9 cellular contexts compared by ENCODE assay signal in genomic region chr7:55309040-55309991, GRCh38.
DNase-seq lines count a peak whose midpoint lies in the region; ATAC-seq and TF ChIP-seq lines count a peak whose summit lies in the region.
"Had no signal": no experiment of that assay in that cellular context is flagged by ENCODE, and none has a peak within 500 bp of the region (broad histone marks: within the 10 kb centered on the region; RNA-seq: fewer than 3 reads in every experiment).

No MANE protein-coding gene starts in this region.

- H3K4me3 Mint-ChIP-seq in activated naive CD8-positive, alpha-beta T cell = no peak overlapping the region

- TF ChIP-seq CTCF in GM12873 (IDR thresholded peaks at IDR 0.05; ENCODE audit: insufficient read depth, low read depth, low read length, missing control alignments) (peak; percentile 4), foreskin fibroblast (IDR thresholded peaks at IDR 0.05; ENCODE audit: low read depth, low read length) (no peak)

- peaks cover 12% of the 10 kb centered on the region for H3K4me1 Mint-ChIP-seq in activated naive CD8-positive, alpha-beta T cell (ENCODE audit: low read depth)

- DNase-seq in NOMO-1 treated with DMSO at 0.1 percent for 48 hours (lab: John Stamatoyannopoulos, UW; ENCODE audit: unreplicated experiment) = peak; percentile 34
- peak; percentile 5 to 52 for DNase-seq in stimulated activated CD8-positive, alpha-beta memory T cell treated with anti-CD3 and anti-CD28 coated beads, Interleukin-4, amount 100 ng/mL, for 4 hours (ENCODE audit: low read depth in 2 of 2, low spot score in 1 of 2)
- DNase-seq in KG1 (lab: John Stamatoyannopoulos, UW) = no peak
- no peak for DNase-seq in NCI-H146 treated with DMSO at 0.1 percent for 48 hours (lab: John Stamatoyannopoulos, UW; ENCODE audit: unreplicated experiment)
- no peak for DNase-seq in foreskin fibroblast

- H3K9me3 Mint-ChIP-seq in activated naive CD8-positive, alpha-beta T cell (ENCODE audit: low read depth) = no peaks in the 10 kb centered on the region

- peak; percentile 88 for ATAC-seq in GM21723 (IDR thresholded peaks at IDR 0.05; ENCODE audit: unreplicated experiment)

- H3K27me3 Mint-ChIP-seq in activated naive CD8-positive, alpha-beta T cell = no peaks in the 10 kb centered on the region

- no peaks in the 10 kb centered on the region for H3K36me3 Mint-ChIP-seq in activated naive CD8-positive, alpha-beta T cell

- H3K4me3 ChIP-seq in foreskin fibroblast (ENCODE audit: low read depth in 1 of 2, low read length in 2 of 2) = no peak overlapping the region
- H3K4me3 ChIP-seq: skin epidermis had no signal

- peak overlapping the region; percentile 68 for H3K27ac Mint-ChIP-seq in activated naive CD8-positive, alpha-beta T cell

Comparison
In these comparisons a context has a peak if more than half of its experiments do, and no peak if none do; other contexts are left out.
1. DNase-seq: peak in NOMO-1 treated with DMSO at 0.1 percent for 48 hours (single experiment) and stimulated activated CD8-positive, alpha-beta memory T cell treated with anti-CD3 and anti-CD28 coated beads, Interleukin-4, amount 100 ng/mL, for 4 hours (2 of 2); none in KG1 (single experiment), NCI-H146 treated with DMSO at 0.1 percent for 48 hours (single experiment) and foreskin fibroblast (0 of 2).